1 cellular context compared by ENCODE assay signal in genomic region chr1:11807087-11807486, GRCh38.
TF ChIP-seq lines count a peak whose summit lies in the region.

No MANE protein-coding gene starts in this region.

TF ChIP-seq in endothelial cell of umbilical vein, 7 proteins besides CTCF, POLR2A, EP300 and RAD21:
- TF ChIP-seq POLR2AphosphoS5 (IDR thresholded peaks at IDR 0.05; ENCODE audit: insufficient read depth, low read depth, low read length) = no peak
- TF ChIP-seq MAX (IDR thresholded peaks at IDR 0.05; ENCODE audit: insufficient read depth, insufficient read length) = no peak
- no peak for TF ChIP-seq JUN (IDR thresholded peaks at IDR 0.05; ENCODE audit: borderline replicate concordance, insufficient read depth, insufficient read length, low read depth)
- no peak for TF ChIP-seq FOS (IDR thresholded peaks at IDR 0.05; ENCODE audit: borderline replicate concordance, insufficient read depth, low read length)
- TF ChIP-seq GATA2 (IDR thresholded peaks at IDR 0.05; ENCODE audit: insufficient read depth, insufficient read length, low read depth, low read length) = no peak
- no peak for TF ChIP-seq EZH2 (IDR thresholded peaks at IDR 0.05; ENCODE audit: borderline replicate concordance, low read depth, low read length, severe bottlenecking)
- no peak for TF ChIP-seq MYC (IDR thresholded peaks at IDR 0.05; ENCODE audit: low read depth, low read length)
